In the genomic region with DNA sequence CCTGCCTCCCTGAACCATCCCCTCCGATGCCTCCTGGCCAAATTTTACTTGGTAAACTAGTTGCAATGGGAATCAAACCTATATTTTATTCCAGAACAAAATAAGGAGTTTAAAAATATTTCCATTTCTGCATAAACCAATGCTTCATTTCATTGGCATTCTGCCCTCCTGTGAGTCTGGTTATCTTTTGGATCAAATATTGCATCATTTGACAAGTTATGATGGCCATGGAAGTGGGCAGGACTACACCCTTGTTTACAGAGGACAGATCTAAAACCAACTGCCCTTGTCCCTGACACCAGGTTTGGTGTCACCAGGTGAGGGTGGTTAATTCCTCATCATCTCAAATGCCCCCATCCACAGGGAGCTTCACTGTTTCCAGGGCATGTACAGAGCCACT, we compare ENCODE assay signal across 29 cellular contexts.
"Had no signal": no experiment of that assay in that cellular context is flagged by ENCODE, and none has a peak within 500 bp of the region (broad histone marks: within the 10 kb centered on the region; RNA-seq: fewer than 3 reads in every experiment).

No MANE protein-coding gene starts in this region.

- H3K4me3 ChIP-seq: body of pancreas, breast epithelium had no signal

- H3K4me1 ChIP-seq: body of pancreas, breast epithelium had no signal

- DNase-seq: activated B cell treated with CpG ODN at 0.5 μM for 24 hours; activated CD4-positive, alpha-beta memory T cell treated with anti-CD3 and anti-CD28 coated beads, Interleukin-2, amount 10 ng/mL, durations not matched to agents 7 days and 5 days; activated CD4-positive, alpha-beta T cell treated with anti-CD3 and anti-CD28 coated beads for 4 hours; activated CD4-positive, alpha-beta T cell treated with anti-CD3 and anti-CD28 coated beads, Interleukin-2, amount 10 ng/mL, durations not matched to agents 24 days and 14 days; activated CD4-positive, alpha-beta T cell treated with anti-CD3 and anti-CD28 coated beads, Interleukin-2, amount 50 U/mL, for 1 hour; activated CD4-positive, alpha-beta T cell treated with anti-CD3 and anti-CD28 coated beads, Interleukin-2, amount 50 U/mL, for 48 hours; activated CD4-positive, CD25-positive, alpha-beta regulatory T cell treated with anti-CD3 and anti-CD28 coated beads, Interleukin-2, amount 50 U/mL, for 72 hours; activated CD8-positive, alpha-beta memory T cell treated with anti-CD3 and anti-CD28 coated beads for 24 hours; activated CD8-positive, alpha-beta memory T cell treated with anti-CD3 and anti-CD28 coated beads, Interleukin-2, amount 10 ng/mL, durations not matched to agents 7 days and 5 days; activated CD8-positive, alpha-beta memory T cell treated with anti-CD3 and anti-CD28 coated beads, Interleukin-2, amount 50 U/mL, for 48 hours; activated CD8-positive, alpha-beta T cell treated with anti-CD3 and anti-CD28 coated beads, Interleukin-2, amount 10 ng/mL, durations not matched to agents 7 days and 5 days; activated effector memory CD4-positive, alpha-beta T cell treated with Interleukin-2 at 50 U/mL for 16 hours; activated gamma-delta T cell; activated naive CD4-positive, alpha-beta T cell treated with anti-CD3 and anti-CD28 coated beads, Interleukin-2, amount 10 ng/mL, durations not matched to agents 7 days and 5 days; activated naive CD4-positive, alpha-beta T cell treated with Interleukin-2 at 50 U/mL for 16 hours; activated naive CD8-positive, alpha-beta T cell treated with anti-CD3 and anti-CD28 coated beads, Interleukin-2, amount 10 ng/mL, durations not matched to agents 7 days and 5 days; activated naive CD8-positive, alpha-beta T cell treated with anti-CD3 and anti-CD28 coated beads, Interleukin-2, amount 50 U/mL, for 24 hours; activated T-cell treated with anti-CD3 and anti-CD28 coated beads, Interleukin-2, amount 50 U/mL, for 24 hours; activated T-cell treated with anti-CD3 and anti-CD28 coated beads, Interleukin-2, amount 50 U/mL, for 48 hours; amniotic stem cell; aorta; body of pancreas; brain microvascular endothelial cell; central memory CD4-positive, alpha-beta T cell; T-helper 1 cell; T-helper 2 cell; T-helper 9 cell had no signal

- H3K27me3 ChIP-seq: body of pancreas, breast epithelium had no signal

- H3K27ac ChIP-seq: body of pancreas, brain microvascular endothelial cell, breast epithelium, VCaP had no signal

- H3K9me3 ChIP-seq: body of pancreas, breast epithelium had no signal

- H3K36me3 ChIP-seq: brain microvascular endothelial cell, breast epithelium had no signal
